ENCODE assay signal across 22 cellular contexts in genomic region chr1:81887421-81887820, GRCh38.
A peak's percentile ranks its signal among the peaks of the same experiment; 100 is the strongest.
DNase-seq lines count a peak whose midpoint lies in the region; ATAC-seq and TF ChIP-seq lines count a peak whose summit lies in the region.
"Had no signal": no experiment of that assay in that cellular context is flagged by ENCODE, and none has a peak within 500 bp of the region (broad histone marks: within the 10 kb centered on the region; RNA-seq: fewer than 3 reads in every experiment).

No MANE protein-coding gene starts in this region.

- no peak for TF ChIP-seq RAD21 in SK-N-SH (IDR thresholded peaks at IDR 0.05; ENCODE audit: low read length)

- H3K27ac ChIP-seq in SK-N-SH (ENCODE audit: low read depth in 2 of 2, low read length in 1 of 2) (peak overlapping the region in 1 of 2 experiments; percentile 59; a peak in 2 of 4 replicates), thoracic aorta (peak overlapping the region in 1 of 2 donors; percentile 35), gastroesophageal sphincter (no peak overlapping the region)
- H3K27ac ChIP-seq: 22Rv1; BLaER1 treated with 17β-estradiol and CSF1 and Interleukin-3, amounts not matched to agents 10 nM and 100 nM had no signal

- CTCF ChIA-PET in SK-N-SH (lab: Yijun Ruan, JAX), result no interaction called here
- CTCF ChIA-PET in activated CD4-positive, alpha-beta memory T cell treated with anti-CD3 and anti-CD28 coated beads for 36 hours (lab: Charles Lee), result no interaction called here

- no peak for TF ChIP-seq CTCF in SK-N-SH (IDR thresholded peaks at IDR 0.05)
- no peak for TF ChIP-seq CTCF in mesothelial cell of epicardium (IDR thresholded peaks at IDR 0.05; ENCODE audit: unreplicated experiment)
- no peak for TF ChIP-seq CTCF in thoracic aorta (IDR thresholded peaks at IDR 0.05)
- TF ChIP-seq CTCF in gastroesophageal sphincter (IDR thresholded peaks at IDR 0.05), result no peak

- no peak overlapping the region for H3K4me3 Mint-ChIP-seq in mesothelial cell of epicardium
- H3K4me3 Mint-ChIP-seq in activated CD4-positive, alpha-beta memory T cell treated with anti-CD3 and anti-CD28 coated beads for 36 hours, result no peak overlapping the region
- H3K4me3 Mint-ChIP-seq: CD14-positive monocyte; CD4-positive, alpha-beta T cell; CD8-positive, alpha-beta memory T cell; GM23338; H9 had no signal

- H3K9ac ChIP-seq in SK-N-SH, result no peak overlapping the region; the same call in 1 of the 2 replicates
- H3K9ac ChIP-seq: BLaER1 treated with 17β-estradiol and CSF1 and Interleukin-3, amounts not matched to agents 10 nM and 100 nM had no signal

- 0 out of 2 replicates have a peak, but pooled peaks cover 6% of the 10 kb centered on the region for H4K20me1 ChIP-seq in SK-N-SH (ENCODE audit: insufficient read depth)
- H4K20me1 ChIP-seq: BLaER1 treated with 17β-estradiol and CSF1 and Interleukin-3, amounts not matched to agents 10 nM and 100 nM had no signal

- H3K4me3 ChIP-seq in SK-N-SH (ENCODE audit: low read depth in 2 of 2, low read length in 1 of 2) (no peak overlapping the region; a peak in 1 of 4 replicates), thoracic aorta (peak overlapping the region; percentile 52), gastroesophageal sphincter (no peak overlapping the region)
- H3K4me3 ChIP-seq: BLaER1 treated with 17β-estradiol and CSF1 and Interleukin-3, amounts not matched to agents 10 nM and 100 nM; GM23338 had no signal

- POLR2A ChIA-PET in SK-N-SH (lab: Yijun Ruan, JAX), result no interaction called here
- POLR2A ChIA-PET in activated CD4-positive, alpha-beta memory T cell treated with anti-CD3 and anti-CD28 coated beads for 36 hours (lab: Charles Lee), result no interaction called here

- H3K4me2 ChIP-seq in SK-N-SH, result peak overlapping the region; percentile 47
- H3K4me2 ChIP-seq: BLaER1 treated with 17β-estradiol and CSF1 and Interleukin-3, amounts not matched to agents 10 nM and 100 nM; GM23338 had no signal

- 33% methylated on average over 2 of the region's 2 CpGs for WGBS in SK-N-SH (ENCODE audit: low lambda C conversion rate)
- WGBS in gastroesophageal sphincter (ENCODE audit: low coverage in 1 of 2), 2 donors, result 29 to 42% methylated on average over 2 of the region's 2 CpGs

- no peaks in the 10 kb centered on the region for H3K36me3 ChIP-seq in SK-N-SH (replicated peaks in 1 of 2; ENCODE audit: control insufficient read depth in 1 of 2, insufficient read depth in 2 of 2, low read length in 1 of 2)
- no peaks in the 10 kb centered on the region for H3K36me3 ChIP-seq in thoracic aorta
- no peaks in the 10 kb centered on the region for H3K36me3 ChIP-seq in gastroesophageal sphincter
- H3K36me3 ChIP-seq: BE2C; BLaER1 treated with 17β-estradiol and CSF1 and Interleukin-3, amounts not matched to agents 10 nM and 100 nM had no signal

- peak overlapping the region; percentile 34 for H3K27ac Mint-ChIP-seq in mesothelial cell of epicardium
- H3K27ac Mint-ChIP-seq in activated CD4-positive, alpha-beta memory T cell treated with anti-CD3 and anti-CD28 coated beads for 36 hours, result no peak overlapping the region
- H3K27ac Mint-ChIP-seq: CD14-positive monocyte; CD4-positive, alpha-beta T cell; CD8-positive, alpha-beta memory T cell; GM23338 had no signal

- no peaks in the 10 kb centered on the region for H3K36me3 Mint-ChIP-seq in mesothelial cell of epicardium
- no peaks in the 10 kb centered on the region for H3K36me3 Mint-ChIP-seq in activated CD4-positive, alpha-beta memory T cell treated with anti-CD3 and anti-CD28 coated beads for 36 hours
- H3K36me3 Mint-ChIP-seq: CD14-positive monocyte; CD8-positive, alpha-beta memory T cell had no signal

- no peaks in the 10 kb centered on the region for H3K9me3 ChIP-seq in SK-N-SH
- H3K9me3 ChIP-seq in thoracic aorta, result no peaks in the 10 kb centered on the region
- H3K9me3 ChIP-seq in gastroesophageal sphincter, result no peaks in the 10 kb centered on the region
- H3K9me3 ChIP-seq: BE2C; BLaER1 treated with 17β-estradiol and CSF1 and Interleukin-3, amounts not matched to agents 10 nM and 100 nM had no signal

- no peaks in the 10 kb centered on the region for H3K9me2 ChIP-seq in SK-N-SH

- TF ChIP-seq EP300 in SK-N-SH (IDR thresholded peaks at IDR 0.05; ENCODE audit: borderline replicate concordance in 1 of 2, low read depth in 1 of 2, low read length in 1 of 2), result no peak
- no peak for TF ChIP-seq EP300 in gastroesophageal sphincter (IDR thresholded peaks at IDR 0.05)

- peaks cover 21% of the 10 kb centered on the region for H3K4me1 Mint-ChIP-seq in mesothelial cell of epicardium
- no peaks in the 10 kb centered on the region for H3K4me1 Mint-ChIP-seq in activated CD4-positive, alpha-beta memory T cell treated with anti-CD3 and anti-CD28 coated beads for 36 hours (ENCODE audit: low read depth)
- H3K4me1 Mint-ChIP-seq: CD14-positive monocyte; CD8-positive, alpha-beta memory T cell had no signal

- DNase-seq in SK-N-SH (no peak), dermis blood vessel endothelial cell (peak; percentile 79), mesothelial cell of epicardium (ENCODE audit: low spot score in 2 of 2, unreplicated experiment in 2 of 2) (no peak), thoracic aorta (ENCODE audit: low spot score) (no peak), activated gamma-delta T cell treated with Interleukin-2 at 50 U/mL for 16 hours (no peak)
- no peak for DNase-seq in activated CD4-positive, alpha-beta memory T cell treated with anti-CD3 and anti-CD28 coated beads for 36 hours
- DNase-seq: ACHN; AML-193; BE2C; CD4-positive, alpha-beta T cell; CD8-positive, alpha-beta memory T cell; DMS53; DMS79 treated with DMSO at 0.1 percent for 48 hours; GF-D8; H9 had no signal

- H3K4me1 ChIP-seq in SK-N-SH (ENCODE audit: control insufficient read depth in 1 of 2, insufficient read depth in 2 of 2, low read depth in 1 of 2, low read length in 1 of 2) (peaks cover 0 to 3% of the 10 kb centered on the region in 2 experiments; a peak in 3 of 4 replicates), thoracic aorta (ENCODE audit: control insufficient read depth in 1 of 2, low read depth in 2 of 2) (peaks cover 11 to 22% of the 10 kb centered on the region in 2 donors), gastroesophageal sphincter (peaks cover 0 to 27% (median 0%) of the 10 kb centered on the region in 3 donors)
- H3K4me1 ChIP-seq: BE2C; BLaER1 treated with 17β-estradiol and CSF1 and Interleukin-3, amounts not matched to agents 10 nM and 100 nM had no signal

- no peaks in the 10 kb centered on the region for H3K27me3 Mint-ChIP-seq in mesothelial cell of epicardium (ENCODE audit: low read depth)
- no peaks in the 10 kb centered on the region for H3K27me3 Mint-ChIP-seq in activated CD4-positive, alpha-beta memory T cell treated with anti-CD3 and anti-CD28 coated beads for 36 hours
- H3K27me3 Mint-ChIP-seq: CD4-positive, alpha-beta T cell; CD8-positive, alpha-beta memory T cell had no signal

- H3K27me3 ChIP-seq in SK-N-SH (ENCODE audit: insufficient read depth) (no peaks in the 10 kb centered on the region), thoracic aorta (replicated peaks; ENCODE audit: insufficient read depth) (no peaks in the 10 kb centered on the region), gastroesophageal sphincter (no peaks in the 10 kb centered on the region)
- H3K27me3 ChIP-seq: BE2C; BLaER1 treated with 17β-estradiol and CSF1 and Interleukin-3, amounts not matched to agents 10 nM and 100 nM had no signal

- ATAC-seq in SK-N-SH treated with all-trans-retinoic acid at 6 μM for 48 hours, result no peak
- no peak for ATAC-seq in thoracic aorta (ENCODE audit: insufficient number of reproducible peaks, low FRiP score, low read depth)
- ATAC-seq in gastroesophageal sphincter, result no peak
- ATAC-seq: GM23338, HCT116 had no signal

- H3K79me2 ChIP-seq in SK-N-SH (ENCODE audit: insufficient read depth), result peaks cover 62% of the 10 kb centered on the region; the same call in 1 of the 2 replicates

- no peak overlapping the region for H2AFZ ChIP-seq in SK-N-SH (ENCODE audit: low read depth)
- H2AFZ ChIP-seq: GM23338 had no signal

- no peak for TF ChIP-seq POLR2A in gastroesophageal sphincter (IDR thresholded peaks at IDR 0.05)

- intact Hi-C loops in activated CD4-positive, alpha-beta memory T cell treated with anti-CD3 and anti-CD28 coated beads for 36 hours (cut with micrococcal nuclease), result no loop called here

- H3K9me3 Mint-ChIP-seq in mesothelial cell of epicardium, result no peaks in the 10 kb centered on the region
- no peaks in the 10 kb centered on the region for H3K9me3 Mint-ChIP-seq in activated CD4-positive, alpha-beta memory T cell treated with anti-CD3 and anti-CD28 coated beads for 36 hours
- H3K9me3 Mint-ChIP-seq: CD4-positive, alpha-beta T cell; GM23338; H9 had no signal

- H3F3A ChIP-seq in SK-N-SH (replicated peaks; ENCODE audit: insufficient read depth), result peaks cover 21% of the 10 kb centered on the region

TF ChIP-seq in SK-N-SH, 30 proteins besides CTCF, POLR2A, EP300 and RAD21 (continues in another document):
- no peak for TF ChIP-seq TCF12 (IDR thresholded peaks at IDR 0.05)
- TF ChIP-seq GABPA (IDR thresholded peaks at IDR 0.05; ENCODE audit: low read depth), result no peak
- TF ChIP-seq USF2 (IDR thresholded peaks at IDR 0.05; ENCODE audit: borderline replicate concordance, low read depth, low read length), result no peak

TF ChIP-seq in SK-N-SH treated with all-trans-retinoic acid at 6 μM for 48 hours, 23 proteins besides CTCF, POLR2A, EP300 and RAD21 (continues in another document):
- TF ChIP-seq ZNF8 (CRISPR knock-in tag; IDR thresholded peaks at IDR 0.05) (no peak), OSR1 (CRISPR knock-in tag; IDR thresholded peaks at IDR 0.05) (no peak), ISL1 (CRISPR knock-in tag; IDR thresholded peaks at IDR 0.05) (no peak), POU6F1 (CRISPR knock-in tag; IDR thresholded peaks at IDR 0.05; ENCODE audit: borderline replicate concordance, low read depth) (no peak), GLIS3 (CRISPR knock-in tag; IDR thresholded peaks at IDR 0.05) (no peak), ARNTL (CRISPR knock-in tag; IDR thresholded peaks at IDR 0.05; ENCODE audit: borderline replicate concordance, low read depth) (no peak), CSDC2 (CRISPR knock-in tag; IDR thresholded peaks at IDR 0.05) (no peak), SNAI2 (CRISPR knock-in tag; IDR thresholded peaks at IDR 0.05) (no peak), TCF4 (CRISPR knock-in tag; IDR thresholded peaks at IDR 0.05; ENCODE audit: borderline replicate concordance) (no peak), TOX (CRISPR knock-in tag; IDR thresholded peaks at IDR 0.05; ENCODE audit: borderline replicate concordance) (no peak)
